Comparison of ENCODE assay signal across 12 cellular contexts in genomic region chr5:72392326-72392733, GRCh38.
DNase-seq lines count a peak whose midpoint lies in the region; ATAC-seq and TF ChIP-seq lines count a peak whose summit lies in the region.
"Had no signal": no experiment of that assay in that cellular context is flagged by ENCODE, and none has a peak within 500 bp of the region (broad histone marks: within the 10 kb centered on the region; RNA-seq: fewer than 3 reads in every experiment).

No MANE protein-coding gene starts in this region.

- H3K4me3 Mint-ChIP-seq in activated CD4-positive, alpha-beta T cell treated with anti-CD3 and anti-CD28 coated beads, Interleukin-2, amount 10 ng/mL, durations not matched to agents 24 days and 14 days = no peak overlapping the region
- H3K4me3 Mint-ChIP-seq: neural crest cell; stimulated activated effector memory CD8-positive, alpha-beta T cell treated with anti-CD3 and anti-CD28 coated beads, Interleukin-12 subunit alpha, Interleukin-12 subunit beta, amount 100 ng/mL, for 72 hours had no signal

- intact Hi-C loops in mammary epithelial cell (cut with micrococcal nuclease) = no loop called here
- intact Hi-C loops in activated CD4-positive, alpha-beta T cell treated with anti-CD3 and anti-CD28 coated beads, Interleukin-2, amount 10 ng/mL, durations not matched to agents 24 days and 14 days (cut with micrococcal nuclease) = no loop called here

- H3K9me3 ChIP-seq in mammary epithelial cell (replicated peaks; ENCODE audit: insufficient read depth, low read length) (no peaks in the 10 kb centered on the region), stomach smooth muscle (ENCODE audit: control insufficient read depth in 2 of 2, low read length in 2 of 2) (no peaks in the 10 kb centered on the region), Peyer's patch (no peaks in the 10 kb centered on the region)

- H3K27me3 Mint-ChIP-seq in activated CD4-positive, alpha-beta T cell treated with anti-CD3 and anti-CD28 coated beads, Interleukin-2, amount 10 ng/mL, durations not matched to agents 24 days and 14 days = peaks cover 24% of the 10 kb centered on the region

- H3K4me1 Mint-ChIP-seq in activated CD4-positive, alpha-beta T cell treated with anti-CD3 and anti-CD28 coated beads, Interleukin-2, amount 10 ng/mL, durations not matched to agents 24 days and 14 days = no peaks in the 10 kb centered on the region
- H3K4me1 Mint-ChIP-seq: neural crest cell; stimulated activated effector memory CD8-positive, alpha-beta T cell treated with anti-CD3 and anti-CD28 coated beads, Interleukin-12 subunit alpha, Interleukin-12 subunit beta, amount 100 ng/mL, for 72 hours had no signal

- H3K79me2 ChIP-seq in mammary epithelial cell (ENCODE audit: insufficient read depth, low read length) = no peaks in the 10 kb centered on the region

- H4K20me1 ChIP-seq in mammary epithelial cell (ENCODE audit: insufficient read depth, low read length) = no peaks in the 10 kb centered on the region

- ATAC-seq in HG03196 (IDR thresholded peaks at IDR 0.05; ENCODE audit: unreplicated experiment) = no peak
- ATAC-seq: stimulated activated effector memory CD8-positive, alpha-beta T cell treated with anti-CD3 and anti-CD28 coated beads, Interleukin-12 subunit alpha, Interleukin-12 subunit beta, amount 100 ng/mL, for 72 hours had no signal

- DNase-seq in HPDE6-E6E7 (ENCODE audit: extremely low spot score) (peak; percentile 27), mammary epithelial cell (peak; percentile 77), iris pigment epithelial cell (ENCODE audit: low read depth) (peak; percentile 60), Peyer's patch (no peak), GF-D8 (lab: John Stamatoyannopoulos, UW) (no peak)
- DNase-seq in activated CD4-positive, alpha-beta T cell treated with anti-CD3 and anti-CD28 coated beads, Interleukin-2, amount 10 ng/mL, durations not matched to agents 24 days and 14 days = no peak
- DNase-seq: activated T-cell treated with anti-CD3 and anti-CD28 coated beads for 4 hours, Kasumi-1 had no signal

- no peaks in the 10 kb centered on the region for H3K36me3 Mint-ChIP-seq in activated CD4-positive, alpha-beta T cell treated with anti-CD3 and anti-CD28 coated beads, Interleukin-2, amount 10 ng/mL, durations not matched to agents 24 days and 14 days (ENCODE audit: low read depth)
- H3K36me3 Mint-ChIP-seq: stimulated activated effector memory CD8-positive, alpha-beta T cell treated with anti-CD3 and anti-CD28 coated beads, Interleukin-12 subunit alpha, Interleukin-12 subunit beta, amount 100 ng/mL, for 72 hours had no signal

- WGBS in mammary epithelial cell (ENCODE audit: low coverage, missing lambda C conversion rate) = 0% methylated on average over 1 of the region's 1 CpG

- in situ Hi-C loops in mammary epithelial cell (cut with MboI; ENCODE audit: low sequenced_read_pairs in 2 of 2) = no loop called here

- no peak overlapping the region for H3K4me3 ChIP-seq in mammary epithelial cell (replicated peaks in 1 of 3; ENCODE audit: insufficient read depth in 1 of 3, low read depth in 2 of 3, low read length in 3 of 3)
- peak overlapping the region in 1 of 2 donors; percentile 10 for H3K4me3 ChIP-seq in stomach smooth muscle (ENCODE audit: low read length in 2 of 2)
- H3K4me3 ChIP-seq in Peyer's patch = no peak overlapping the region

- H3K36me3 ChIP-seq in mammary epithelial cell (ENCODE audit: insufficient read depth, low read length) (no peaks in the 10 kb centered on the region), stomach smooth muscle (ENCODE audit: control insufficient read depth in 2 of 2, insufficient read depth in 2 of 2, low read length in 2 of 2) (no peaks in the 10 kb centered on the region), Peyer's patch (no peaks in the 10 kb centered on the region)

- H3K27ac Mint-ChIP-seq in activated CD4-positive, alpha-beta T cell treated with anti-CD3 and anti-CD28 coated beads, Interleukin-2, amount 10 ng/mL, durations not matched to agents 24 days and 14 days = no peak overlapping the region
- H3K27ac Mint-ChIP-seq: stimulated activated effector memory CD8-positive, alpha-beta T cell treated with anti-CD3 and anti-CD28 coated beads, Interleukin-12 subunit alpha, Interleukin-12 subunit beta, amount 100 ng/mL, for 72 hours had no signal

- BruUV-seq in mammary epithelial cell (replicated peaks; lab: Mats Ljungman, UMichigan) = no TSS peak

- peak overlapping the region; percentile 37 for H3K4me2 ChIP-seq in mammary epithelial cell (ENCODE audit: insufficient read depth, low read depth, low read length)

- H3K27me3 ChIP-seq in mammary epithelial cell (ENCODE audit: insufficient read depth, low read length) (no peaks in the 10 kb centered on the region), stomach smooth muscle (ENCODE audit: control insufficient read depth in 1 of 2, insufficient read depth in 2 of 2, low read length in 2 of 2) (no peaks in the 10 kb centered on the region), Peyer's patch (no peaks in the 10 kb centered on the region)

- dilution Hi-C loops in mammary epithelial cell (cut with HindIII; ENCODE audit: low sequenced_read_pairs) = no loop called here

- CTCF ChIA-PET in mammary epithelial cell (lab: Charles Lee; ENCODE audit: low non-redundant PET) = no interaction called here

- H3K9ac ChIP-seq in mammary epithelial cell (ENCODE audit: insufficient read depth, low read length) (no peak overlapping the region), stomach smooth muscle (ENCODE audit: low read length in 2 of 2) (no peak overlapping the region)

- peak overlapping the region; percentile 46 for H3K27ac ChIP-seq in mammary epithelial cell (ENCODE audit: insufficient read depth, low read depth, low read length)
- H3K27ac ChIP-seq in stomach smooth muscle (ENCODE audit: low read length) = peak overlapping the region; percentile 37
- no peak overlapping the region for H3K27ac ChIP-seq in Peyer's patch

- TF ChIP-seq POLR2A in Peyer's patch (IDR thresholded peaks at IDR 0.05) = no peak

- TF ChIP-seq CTCF in mammary epithelial cell (conservative IDR thresholded peaks at IDR 0.05 in 1 of 2, IDR thresholded peaks at IDR 0.05 in 1 of 2; ENCODE audit: extremely low read depth in 1 of 2, insufficient read depth in 1 of 2, low read depth in 1 of 2, low read length in 2 of 2) = no peak
- TF ChIP-seq CTCF in Peyer's patch (IDR thresholded peaks at IDR 0.05) = no peak

- peaks cover 54% of the 10 kb centered on the region for H3K4me1 ChIP-seq in mammary epithelial cell (ENCODE audit: insufficient read depth, low read length)
- H3K4me1 ChIP-seq in stomach smooth muscle (ENCODE audit: control insufficient read depth, insufficient read depth, low read length) = peaks cover 15% of the 10 kb centered on the region
- no peaks in the 10 kb centered on the region for H3K4me1 ChIP-seq in Peyer's patch

- H2AFZ ChIP-seq in mammary epithelial cell (ENCODE audit: low read depth, low read length) = peak overlapping the region; percentile 70

- no peaks in the 10 kb centered on the region for H3K9me3 Mint-ChIP-seq in activated CD4-positive, alpha-beta T cell treated with anti-CD3 and anti-CD28 coated beads, Interleukin-2, amount 10 ng/mL, durations not matched to agents 24 days and 14 days
- H3K9me3 Mint-ChIP-seq: neural crest cell; stimulated activated effector memory CD8-positive, alpha-beta T cell treated with anti-CD3 and anti-CD28 coated beads, Interleukin-12 subunit alpha, Interleukin-12 subunit beta, amount 100 ng/mL, for 72 hours had no signal

Comparison
In these comparisons a context has a peak if more than half of its experiments do, and no peak if none do; other contexts are left out.
1. DNase-seq: peak in HPDE6-E6E7 (single experiment), mammary epithelial cell (single experiment) and iris pigment epithelial cell (single experiment); none in Peyer's patch (0 of 3), activated CD4-positive, alpha-beta T cell treated with anti-CD3 and anti-CD28 coated beads, Interleukin-2, amount 10 ng/mL, durations not matched to agents 24 days and 14 days (single experiment) and GF-D8 (single experiment).
2. H3K27ac ChIP-seq: peak in mammary epithelial cell (single experiment) and stomach smooth muscle (single experiment); none in Peyer's patch (0 of 4).